In the genomic region with DNA sequence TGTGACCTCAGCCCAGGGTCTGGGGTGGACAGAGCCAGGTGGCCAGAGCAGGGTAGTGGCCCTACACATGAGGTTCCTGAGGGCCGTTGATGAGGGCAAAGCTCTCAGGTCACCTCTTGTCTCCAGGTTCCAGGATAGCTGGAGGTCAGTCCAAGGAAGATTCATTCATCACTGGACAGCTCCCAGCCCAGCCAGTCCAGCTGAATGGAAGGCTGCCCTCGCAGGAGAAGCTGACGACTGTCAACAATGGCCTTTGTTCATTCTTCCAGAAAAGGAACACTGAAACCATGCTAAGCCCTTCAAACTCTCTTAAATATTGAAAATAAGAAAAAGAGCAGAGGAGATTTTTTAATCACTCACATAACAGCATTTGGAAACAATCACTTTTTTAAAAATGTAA, we compare ENCODE assay signal across 12 cellular contexts.
DNase-seq lines count a peak whose midpoint lies in the region; TF ChIP-seq lines count a peak whose summit lies in the region.
"Had no signal": no experiment of that assay in that cellular context is flagged by ENCODE, and none has a peak within 500 bp of the region (broad histone marks: within the 10 kb centered on the region; RNA-seq: fewer than 3 reads in every experiment).

No MANE protein-coding gene starts in this region.

- no peak for TF ChIP-seq EP300 in Ishikawa (IDR thresholded peaks at IDR 0.05; ENCODE audit: borderline replicate concordance)

- intact Hi-C loops in thyroid gland (cut with DNase I): no loop called here

- H3K27ac ChIP-seq in substantia nigra (ENCODE audit: low read depth, low read length, poor library complexity, severe bottlenecking) (peak overlapping the region; percentile 87), thyroid gland (no peak overlapping the region)
- H3K27ac ChIP-seq: sigmoid colon, suprapubic skin had no signal

- no peaks in the 10 kb centered on the region for H3K36me3 ChIP-seq in thyroid gland
- H3K36me3 ChIP-seq: sigmoid colon, suprapubic skin had no signal

- H3K4me3 ChIP-seq in thyroid gland (replicated peaks in 1 of 3): no peak overlapping the region
- H3K4me3 ChIP-seq: sigmoid colon, suprapubic skin had no signal

- DNase-seq in anterior cingulate cortex (lab: John Stamatoyannopoulos, UW) (peak in 38 of 58 donors; percentile 2 to 80 (median 38)), medulla oblongata (ENCODE audit: extremely low spot score) (peak; percentile 87), substantia nigra (lab: John Stamatoyannopoulos, UW) (peak in 43 of 49 donors; percentile 9 to 87 (median 47)), thyroid gland (no peak), activated gamma-delta T cell treated with Interleukin-2 at 50 U/mL for 16 hours (no peak), Kasumi-1 (lab: John Stamatoyannopoulos, UW) (no peak)
- DNase-seq: activated naive CD8-positive, alpha-beta T cell treated with anti-CD3 and anti-CD28 coated beads for 36 hours; NCI-H1048; sigmoid colon; T-cell had no signal

- TF ChIP-seq CTCF in thyroid gland (IDR thresholded peaks at IDR 0.05): no peak

- no peaks in the 10 kb centered on the region for H3K9me3 ChIP-seq in thyroid gland
- H3K9me3 ChIP-seq: sigmoid colon, suprapubic skin had no signal

- WGBS in thyroid gland, 2 donors: 49 to 58% methylated on average over 3 of the region's 3 CpGs

- no peaks in the 10 kb centered on the region for H3K4me1 ChIP-seq in thyroid gland
- H3K4me1 ChIP-seq: sigmoid colon, suprapubic skin had no signal

- no peak for TF ChIP-seq RAD21 in Ishikawa (IDR thresholded peaks at IDR 0.05; ENCODE audit: low read depth)

- no peaks in the 10 kb centered on the region for H3K27me3 ChIP-seq in thyroid gland
- H3K27me3 ChIP-seq: sigmoid colon had no signal

- no peak for TF ChIP-seq POLR2A in thyroid gland (IDR thresholded peaks at IDR 0.05)

TF ChIP-seq in Ishikawa, 13 proteins besides CTCF, POLR2A, EP300 and RAD21:
- TF ChIP-seq REST (IDR thresholded peaks at IDR 0.05; ENCODE audit: low read depth): peak; percentile 73
- no peak for TF ChIP-seq TAF1 (IDR thresholded peaks at IDR 0.05; ENCODE audit: low read depth)
- TF ChIP-seq CREB1 (IDR thresholded peaks at IDR 0.05; ENCODE audit: low read depth): no peak
- no peak for TF ChIP-seq ZBTB7A (IDR thresholded peaks at IDR 0.05; ENCODE audit: low read depth)

Comparison
In these comparisons a context has a peak if more than half of its experiments do, and no peak if none do; other contexts are left out.
1. DNase-seq: peak in anterior cingulate cortex (38 of 58), medulla oblongata (single experiment) and substantia nigra (43 of 49); none in thyroid gland (0 of 2), activated gamma-delta T cell treated with Interleukin-2 at 50 U/mL for 16 hours (single experiment) and Kasumi-1 (0 of 2).